ENCODE assay signal across 26 cellular contexts in genomic region chr5:104015765-104016164, GRCh38.
DNase-seq lines count a peak whose midpoint lies in the region; ATAC-seq, FAIRE-seq and TF ChIP-seq lines count a peak whose summit lies in the region.
"Had no signal": no experiment of that assay in that cellular context is flagged by ENCODE, and none has a peak within 500 bp of the region (broad histone marks: within the 10 kb centered on the region; RNA-seq: fewer than 3 reads in every experiment).

No MANE protein-coding gene starts in this region.

- H3K9ac ChIP-seq in K562 (ENCODE audit: insufficient read depth in 1 of 2, low read depth in 2 of 2, low read length in 2 of 2) = no peak overlapping the region
- H3K9ac ChIP-seq: BLaER1 had no signal

- DNase-seq in HEK293T (ENCODE audit: extremely low spot score) = no peak
- DNase-seq in OCI-M1 (lab: John Stamatoyannopoulos, UW) = peak; percentile 49
- DNase-seq in K562 (ENCODE audit: extremely low read depth in 1 of 4, low spot score in 3 of 4) = peak in 2 of 4 experiments; percentile 21 to 45
- no peak for DNase-seq in SJCRH30
- DNase-seq in type B pancreatic cell (ENCODE audit: extremely low spot score, unreplicated experiment) = no peak
- DNase-seq: 8988T; ACHN; BE2C; C1 segment of cervical spinal cord; CD4-positive, alpha-beta memory T cell; CD4-positive, CD25-positive, alpha-beta regulatory T cell; CD8-positive, alpha-beta memory T cell; COR-L47; DMS153; DMS53; DMS79; DND-41; EL; GDM1 had no signal

- TF ChIP-seq POLR2A in K562 (conservative IDR thresholded peaks at IDR 0.05) = no peak

- ATAC-seq in K562 = peak; percentile 36; the same call in 1 of the 3 replicates
- no peak for ATAC-seq in HG03565 (IDR thresholded peaks at IDR 0.05; ENCODE audit: unreplicated experiment)
- ATAC-seq: GM12878 had no signal

- 4% methylated on average over 2 of the region's 2 CpGs for WGBS in K562 (ENCODE audit: insufficient coverage, low coverage, missing lambda C conversion rate)

- POLR2A ChIA-PET in HEK293T (lab: Yijun Ruan, JAX) = no interaction called here
- POLR2A ChIA-PET in K562 (lab: Yijun Ruan, JAX) = interaction anchor here (0.7 kb wide), 1 partner anchor 13 kb away, joined by 3 read pairs; no protein-coding TSS in a partner anchor

- in situ Hi-C loops in K562 (cut with MboI) = no loop called here

- H2AFZ ChIP-seq in K562 (ENCODE audit: low read depth, low read length) = no peak overlapping the region

- H4K20me1 ChIP-seq in K562 (replicated peaks; ENCODE audit: control insufficient read depth, insufficient read depth, low read length) = no peaks in the 10 kb centered on the region
- H4K20me1 ChIP-seq: BLaER1 had no signal

- TF ChIP-seq CTCF in K562 (IDR thresholded peaks at IDR 0.05 in 2 of 3, conservative IDR thresholded peaks at IDR 0.05 in 1 of 3; ENCODE audit: insufficient read depth in 2 of 3, low read depth in 1 of 3, low read length in 3 of 3) = no peak
- TF ChIP-seq CTCF in type B pancreatic cell (conservative IDR thresholded peaks at IDR 0.05) = no peak

- H3K27me3 Mint-ChIP-seq in type B pancreatic cell = no peaks in the 10 kb centered on the region
- H3K27me3 Mint-ChIP-seq: CD4-positive, alpha-beta memory T cell; CD8-positive, alpha-beta memory T cell had no signal

- intact Hi-C loops in K562 (cut with micrococcal nuclease) = no loop called here

- 0 out of 2 replicates have a peak, but pooled peaks have one; percentile 9 for TF ChIP-seq EP300 in K562 (IDR thresholded peaks at IDR 0.05; ENCODE audit: low read length)

- H3K4me3 ChIP-seq in K562 (no peak overlapping the region), SJCRH30 (no peak overlapping the region)
- H3K4me3 ChIP-seq: BLaER1, GM12878 had no signal

- peaks cover 4% of the 10 kb centered on the region for H3K9me3 Mint-ChIP-seq in type B pancreatic cell

- no peaks in the 10 kb centered on the region for H3K9me1 ChIP-seq in K562 (ENCODE audit: control insufficient read depth, insufficient read depth, low read length)

- H3K27me3 ChIP-seq in K562 (ENCODE audit: control insufficient read depth in 2 of 2, insufficient read depth in 2 of 2, low read length in 2 of 2) = no peaks in the 10 kb centered on the region
- H3K27me3 ChIP-seq in SJCRH30 = no peaks in the 10 kb centered on the region
- H3K27me3 ChIP-seq: BE2C, BLaER1 had no signal

- CTCF ChIA-PET in HEK293T (lab: Yijun Ruan, JAX) = no interaction called here
- CTCF ChIA-PET in K562 (lab: Yijun Ruan, JAX; ENCODE audit: low intra/inter-chr PET ratio) = no interaction called here

- H3K27ac ChIP-seq in K562 (ENCODE audit: extremely low read depth, low read depth, low read length) = no peak overlapping the region
- H3K27ac ChIP-seq in SJCRH30 = no peak overlapping the region
- H3K27ac ChIP-seq: BLaER1 had no signal

- BruUV-seq in K562 (replicated peaks; lab: Mats Ljungman, UMichigan) = no TSS peak

- TF ChIP-seq RAD21 in K562 (CRISPR knock-in tag; conservative IDR thresholded peaks at IDR 0.05 in 1 of 2, IDR thresholded peaks at IDR 0.05 in 1 of 2) = no peak

- no peak overlapping the region for H3K27ac Mint-ChIP-seq in type B pancreatic cell
- H3K27ac Mint-ChIP-seq: CD14-positive monocyte; CD4-positive, alpha-beta memory T cell; CD4-positive, CD25-positive, alpha-beta regulatory T cell; CD8-positive, alpha-beta memory T cell had no signal

- no peaks in the 10 kb centered on the region; the same call in 1 of the 2 replicates for H3K9me3 ChIP-seq in K562 (replicated peaks; ENCODE audit: control insufficient read depth, insufficient read depth, low read depth, low read length)
- H3K9me3 ChIP-seq in SJCRH30 (replicated peaks) = 0 out of 2 replicates have a peak, but pooled peaks cover 10% of the 10 kb centered on the region
- H3K9me3 ChIP-seq: BE2C had no signal

- H3K36me3 ChIP-seq in K562 (ENCODE audit: control insufficient read depth, insufficient read depth, low read length) = no peaks in the 10 kb centered on the region
- H3K36me3 ChIP-seq in SJCRH30 = no peaks in the 10 kb centered on the region
- H3K36me3 ChIP-seq: BE2C, BLaER1 had no signal

- peaks cover 6% of the 10 kb centered on the region for H3K4me1 Mint-ChIP-seq in type B pancreatic cell (ENCODE audit: unreplicated experiment)
- H3K4me1 Mint-ChIP-seq: CD14-positive monocyte; CD4-positive, alpha-beta memory T cell; CD4-positive, CD25-positive, alpha-beta regulatory T cell; CD8-positive, alpha-beta memory T cell had no signal

- H3K79me2 ChIP-seq in K562 (ENCODE audit: control insufficient read depth, insufficient read depth, low read length) = no peaks in the 10 kb centered on the region

- H3K4me2 ChIP-seq in K562 (ENCODE audit: insufficient read depth, low read length) = no peak overlapping the region
- H3K4me2 ChIP-seq: BLaER1 had no signal

- no peaks in the 10 kb centered on the region for H3K4me1 ChIP-seq in K562 (replicated peaks in 1 of 2; ENCODE audit: control insufficient read depth in 2 of 2, insufficient read depth in 2 of 2, low read length in 2 of 2)
- no peaks in the 10 kb centered on the region for H3K4me1 ChIP-seq in SJCRH30
- H3K4me1 ChIP-seq: BE2C, BLaER1 had no signal

- H3K36me3 Mint-ChIP-seq in type B pancreatic cell = no peaks in the 10 kb centered on the region
- H3K36me3 Mint-ChIP-seq: CD14-positive monocyte; CD4-positive, alpha-beta memory T cell; CD4-positive, CD25-positive, alpha-beta regulatory T cell; CD8-positive, alpha-beta memory T cell had no signal

- H3K4me3 Mint-ChIP-seq in type B pancreatic cell = no peak overlapping the region
- H3K4me3 Mint-ChIP-seq: CD14-positive monocyte; CD4-positive, alpha-beta memory T cell; CD4-positive, CD25-positive, alpha-beta regulatory T cell; CD8-positive, alpha-beta memory T cell had no signal

- FAIRE-seq in K562 (lab: Jason Lieb, UNC) = no peak
- FAIRE-seq: A204.1, GM12878, GM12892, GM18507 had no signal

TF ChIP-seq in HEK293T, 16 proteins besides CTCF, POLR2A, EP300 and RAD21:
- TF ChIP-seq ARNT (IDR thresholded peaks at IDR 0.05) (no peak), NFRKB (IDR thresholded peaks at IDR 0.05) (no peak), PKNOX1 (IDR thresholded peaks at IDR 0.05) (peak; percentile 64)

TF ChIP-seq in K562, 482 proteins besides CTCF, POLR2A, EP300 and RAD21 (continues in another document):
- TF ChIP-seq MEIS2 (IDR thresholded peaks at IDR 0.05; ENCODE audit: partially characterized antibody) (peak; percentile 96), ARHGAP35 (IDR thresholded peaks at IDR 0.05; ENCODE audit: partially characterized antibody) (peak; percentile 90), ZBTB33 (CRISPR knock-in tag; IDR thresholded peaks at IDR 0.05) (no peak), TRIM24 (IDR thresholded peaks at IDR 0.05) (0 out of 4 replicates have a peak, but pooled peaks of 1 of the 2 experiments have one; percentile 11), TSHZ1 (CRISPR knock-in tag; IDR thresholded peaks at IDR 0.05) (peak; percentile 58; the same call in 1 of the 2 replicates), THRAP3 (IDR thresholded peaks at IDR 0.05; ENCODE audit: borderline replicate concordance) (no peak), POLR2AphosphoS5 (IDR thresholded peaks at IDR 0.05; ENCODE audit: control insufficient read depth, insufficient read depth, low read depth, low read length) (0 out of 2 replicates have a peak, but pooled peaks have one; percentile 35), PHF20 (IDR thresholded peaks at IDR 0.05; ENCODE audit: partially characterized antibody) (no peak), CBX3 (IDR thresholded peaks at IDR 0.05; ENCODE audit: borderline replicate concordance in 1 of 2, low read length in 2 of 2) (0 out of 3 replicates have a peak, but pooled peaks of 1 of the 2 experiments have one; percentile 24), ZEB2 (IDR thresholded peaks at IDR 0.05) (no peak), CBFA2T2 (conservative IDR thresholded peaks at IDR 0.05) (peak; percentile 44; the same call in 1 of the 2 replicates), ARID1B (IDR thresholded peaks at IDR 0.05) (peak; percentile 61)
